15 cellular contexts compared by ENCODE assay signal in genomic region chr2:181978351-181979150, GRCh38. TPM values are rescaled to one million over a fixed set of nuclear protein-coding genes. Genes with fewer than 3 reads are reported as not detected.
A peak's percentile ranks its signal among the peaks of the same experiment; 100 is the strongest.
DNase-seq lines count a peak whose midpoint lies in the region; ATAC-seq and TF ChIP-seq lines count a peak whose summit lies in the region.
"Had no signal": no experiment of that assay in that cellular context is flagged by ENCODE, and none has a peak within 500 bp of the region (broad histone marks: within the 10 kb centered on the region; RNA-seq: fewer than 3 reads in every experiment).

No MANE protein-coding gene starts in this region.

- peak; percentile 14 for DNase-seq in activated CD8-positive, alpha-beta T cell treated with anti-CD3 and anti-CD28 coated beads for 36 hours
- no peak for DNase-seq in activated CD8-positive, alpha-beta T cell treated with anti-CD3 and anti-CD28 coated beads, Interleukin-2, amount 10 ng/mL, durations not matched to agents 7 days and 5 days
- DNase-seq in activated naive CD8-positive, alpha-beta T cell treated with anti-CD3 and anti-CD28 coated beads for 36 hours = no peak
- no peak for DNase-seq in RPMI8226
- no peak for DNase-seq in NCI-H345 (lab: John Stamatoyannopoulos, UW)
- DNase-seq: cortex of kidney, GF-D8, NCI-H1417 treated with DMSO at 0.1 percent for 48 hours, ovary, upper lobe of right lung had no signal

- H3K36me3 Mint-ChIP-seq in activated CD8-positive, alpha-beta T cell treated with anti-CD3 and anti-CD28 coated beads for 36 hours (ENCODE audit: low read depth) = no peaks in the 10 kb centered on the region
- H3K36me3 Mint-ChIP-seq in activated CD8-positive, alpha-beta T cell treated with anti-CD3 and anti-CD28 coated beads, Interleukin-2, amount 10 ng/mL, durations not matched to agents 7 days and 5 days (ENCODE audit: low read depth) = no peaks in the 10 kb centered on the region
- no peaks in the 10 kb centered on the region for H3K36me3 Mint-ChIP-seq in activated naive CD8-positive, alpha-beta T cell treated with anti-CD3 and anti-CD28 coated beads for 36 hours
- H3K36me3 Mint-ChIP-seq in stimulated activated memory B cell treated with anti-CD40 and anti-IgM and Interleukin-4, amounts not matched to agents 10 μg/mL and 1 μg/mL and 100 μg/mL, for 72 hours = no peaks in the 10 kb centered on the region

- CTCF ChIA-PET in activated CD8-positive, alpha-beta T cell treated with anti-CD3 and anti-CD28 coated beads for 36 hours (lab: Charles Lee) = no interaction called here
- CTCF ChIA-PET in activated CD8-positive, alpha-beta T cell treated with anti-CD3 and anti-CD28 coated beads, Interleukin-2, amount 10 ng/mL, durations not matched to agents 7 days and 5 days (lab: Charles Lee) = no interaction called here

- TF ChIP-seq CTCF in activated CD8-positive, alpha-beta T cell treated with anti-CD3 and anti-CD28 coated beads for 36 hours (IDR thresholded peaks at IDR 0.05) = no peak

- H3K27me3 Mint-ChIP-seq in activated CD8-positive, alpha-beta T cell treated with anti-CD3 and anti-CD28 coated beads for 36 hours = no peaks in the 10 kb centered on the region
- no peaks in the 10 kb centered on the region for H3K27me3 Mint-ChIP-seq in activated CD8-positive, alpha-beta T cell treated with anti-CD3 and anti-CD28 coated beads, Interleukin-2, amount 10 ng/mL, durations not matched to agents 7 days and 5 days (ENCODE audit: low read depth)
- no peaks in the 10 kb centered on the region for H3K27me3 Mint-ChIP-seq in activated naive CD8-positive, alpha-beta T cell treated with anti-CD3 and anti-CD28 coated beads for 36 hours
- no peaks in the 10 kb centered on the region for H3K27me3 Mint-ChIP-seq in stimulated activated memory B cell treated with anti-CD40 and anti-IgM and Interleukin-4, amounts not matched to agents 10 μg/mL and 1 μg/mL and 100 μg/mL, for 72 hours

- intact Hi-C loops in activated CD8-positive, alpha-beta T cell treated with anti-CD3 and anti-CD28 coated beads for 36 hours (cut with micrococcal nuclease) = no loop called here

- H3K4me3 Mint-ChIP-seq in activated CD8-positive, alpha-beta T cell treated with anti-CD3 and anti-CD28 coated beads for 36 hours = no peak overlapping the region
- no peak overlapping the region for H3K4me3 Mint-ChIP-seq in activated CD8-positive, alpha-beta T cell treated with anti-CD3 and anti-CD28 coated beads, Interleukin-2, amount 10 ng/mL, durations not matched to agents 7 days and 5 days
- no peak overlapping the region for H3K4me3 Mint-ChIP-seq in activated naive CD8-positive, alpha-beta T cell treated with anti-CD3 and anti-CD28 coated beads for 36 hours
- no peak overlapping the region for H3K4me3 Mint-ChIP-seq in stimulated activated memory B cell treated with anti-CD40 and anti-IgM and Interleukin-4, amounts not matched to agents 10 μg/mL and 1 μg/mL and 100 μg/mL, for 72 hours

- H3K9me3 Mint-ChIP-seq in activated CD8-positive, alpha-beta T cell treated with anti-CD3 and anti-CD28 coated beads for 36 hours = no peaks in the 10 kb centered on the region
- H3K9me3 Mint-ChIP-seq in activated CD8-positive, alpha-beta T cell treated with anti-CD3 and anti-CD28 coated beads, Interleukin-2, amount 10 ng/mL, durations not matched to agents 7 days and 5 days (ENCODE audit: insufficient read depth) = no peaks in the 10 kb centered on the region
- H3K9me3 Mint-ChIP-seq in activated naive CD8-positive, alpha-beta T cell treated with anti-CD3 and anti-CD28 coated beads for 36 hours = no peaks in the 10 kb centered on the region
- H3K9me3 Mint-ChIP-seq in stimulated activated memory B cell treated with anti-CD40 and anti-IgM and Interleukin-4, amounts not matched to agents 10 μg/mL and 1 μg/mL and 100 μg/mL, for 72 hours = no peaks in the 10 kb centered on the region

- no peak overlapping the region for H3K27ac Mint-ChIP-seq in activated CD8-positive, alpha-beta T cell treated with anti-CD3 and anti-CD28 coated beads for 36 hours
- no peak overlapping the region for H3K27ac Mint-ChIP-seq in activated CD8-positive, alpha-beta T cell treated with anti-CD3 and anti-CD28 coated beads, Interleukin-2, amount 10 ng/mL, durations not matched to agents 7 days and 5 days
- peak overlapping the region; percentile 16 for H3K27ac Mint-ChIP-seq in activated naive CD8-positive, alpha-beta T cell treated with anti-CD3 and anti-CD28 coated beads for 36 hours
- H3K27ac Mint-ChIP-seq in stimulated activated memory B cell treated with anti-CD40 and anti-IgM and Interleukin-4, amounts not matched to agents 10 μg/mL and 1 μg/mL and 100 μg/mL, for 72 hours = peak overlapping the region; percentile 57

- POLR2A ChIA-PET in activated CD8-positive, alpha-beta T cell treated with anti-CD3 and anti-CD28 coated beads for 36 hours (lab: Charles Lee) = no interaction called here
- POLR2A ChIA-PET in activated CD8-positive, alpha-beta T cell treated with anti-CD3 and anti-CD28 coated beads, Interleukin-2, amount 10 ng/mL, durations not matched to agents 7 days and 5 days (lab: Charles Lee) = no interaction called here

- H3K4me1 Mint-ChIP-seq in activated CD8-positive, alpha-beta T cell treated with anti-CD3 and anti-CD28 coated beads for 36 hours (ENCODE audit: low read depth) = peaks cover 9% of the 10 kb centered on the region
- no peaks in the 10 kb centered on the region for H3K4me1 Mint-ChIP-seq in activated CD8-positive, alpha-beta T cell treated with anti-CD3 and anti-CD28 coated beads, Interleukin-2, amount 10 ng/mL, durations not matched to agents 7 days and 5 days (ENCODE audit: low read depth)
- H3K4me1 Mint-ChIP-seq in activated naive CD8-positive, alpha-beta T cell treated with anti-CD3 and anti-CD28 coated beads for 36 hours = peaks cover 7% of the 10 kb centered on the region
- peaks cover 14% of the 10 kb centered on the region for H3K4me1 Mint-ChIP-seq in stimulated activated memory B cell treated with anti-CD40 and anti-IgM and Interleukin-4, amounts not matched to agents 10 μg/mL and 1 μg/mL and 100 μg/mL, for 72 hours

- peak; percentile 48 for ATAC-seq in activated CD8-positive, alpha-beta T cell treated with anti-CD3 and anti-CD28 coated beads for 36 hours
- no peak for ATAC-seq in activated CD8-positive, alpha-beta T cell treated with anti-CD3 and anti-CD28 coated beads, Interleukin-2, amount 10 ng/mL, durations not matched to agents 7 days and 5 days
- ATAC-seq in HG02885 (IDR thresholded peaks at IDR 0.05; ENCODE audit: poor library complexity, unreplicated experiment) = peak; percentile 37
- peak; percentile 47 for ATAC-seq in stimulated activated memory B cell treated with anti-CD40 and anti-IgM and Interleukin-4, amounts not matched to agents 10 μg/mL and 1 μg/mL and 100 μg/mL, for 72 hours
- ATAC-seq in HG03108 (IDR thresholded peaks at IDR 0.05; ENCODE audit: unreplicated experiment) = no peak
- ATAC-seq: upper lobe of right lung had no signal

RNA-seq across cellular contexts. Expression of gene PPP1R1C, which starts 7.1 kb away (rescaled TPM):
- total RNA-seq in activated CD8-positive, alpha-beta T cell treated with anti-CD3 and anti-CD28 coated beads for 36 hours = not detected
- not detected for total RNA-seq in activated CD8-positive, alpha-beta T cell treated with anti-CD3 and anti-CD28 coated beads, Interleukin-2, amount 10 ng/mL, durations not matched to agents 7 days and 5 days
- not detected for total RNA-seq in activated naive CD8-positive, alpha-beta T cell treated with anti-CD3 and anti-CD28 coated beads for 36 hours
- total RNA-seq: activated CD8-positive, alpha-beta memory T cell treated with anti-CD3 and anti-CD28 coated beads for 36 hours; mononuclear cell had no signal

Comparison
In these comparisons a context has a peak if more than half of its experiments do, and no peak if none do; other contexts are left out.
1. ATAC-seq: peak in activated CD8-positive, alpha-beta T cell treated with anti-CD3 and anti-CD28 coated beads for 36 hours (single experiment), HG02885 (single experiment) and stimulated activated memory B cell treated with anti-CD40 and anti-IgM and Interleukin-4, amounts not matched to agents 10 μg/mL and 1 μg/mL and 100 μg/mL, for 72 hours (single experiment); none in activated CD8-positive, alpha-beta T cell treated with anti-CD3 and anti-CD28 coated beads, Interleukin-2, amount 10 ng/mL, durations not matched to agents 7 days and 5 days (single experiment) and HG03108 (single experiment).
2. H3K27ac Mint-ChIP-seq: peak in activated naive CD8-positive, alpha-beta T cell treated with anti-CD3 and anti-CD28 coated beads for 36 hours (single experiment) and stimulated activated memory B cell treated with anti-CD40 and anti-IgM and Interleukin-4, amounts not matched to agents 10 μg/mL and 1 μg/mL and 100 μg/mL, for 72 hours (single experiment); none in activated CD8-positive, alpha-beta T cell treated with anti-CD3 and anti-CD28 coated beads for 36 hours (single experiment) and activated CD8-positive, alpha-beta T cell treated with anti-CD3 and anti-CD28 coated beads, Interleukin-2, amount 10 ng/mL, durations not matched to agents 7 days and 5 days (single experiment).